ENCODE assay signal across 9 cellular contexts in genomic region chr18:45449761-45450227, GRCh38.
DNase-seq lines count a peak whose midpoint lies in the region; ATAC-seq and TF ChIP-seq lines count a peak whose summit lies in the region.
"Had no signal": no experiment of that assay in that cellular context is flagged by ENCODE, and none has a peak within 500 bp of the region (broad histone marks: within the 10 kb centered on the region; RNA-seq: fewer than 3 reads in every experiment).

No MANE protein-coding gene starts in this region.

- DNase-seq in G401 (ENCODE audit: low spot score) = peak; percentile 91
- peak; percentile 73 for DNase-seq in SHP77 treated with DMSO at 0.1 percent for 48 hours (lab: John Stamatoyannopoulos, UW)
- DNase-seq in Right ventricle myocardium superior = peak; percentile 64
- peak; percentile 62 to 75 for DNase-seq in psoas muscle
- no peak for DNase-seq in GM19240 (ENCODE audit: insufficient read length, low spot score)
- no peak for DNase-seq in GM20000 (ENCODE audit: low spot score)
- DNase-seq: DND-41 had no signal

- intact Hi-C loops in Right ventricle myocardium superior (cut with DNase I) (no loop called here), psoas muscle (cut with DNase I) (no loop called here)

- peak overlapping the region; percentile 23 for H3K27ac ChIP-seq in psoas muscle

- TF ChIP-seq CTCF in psoas muscle (IDR thresholded peaks at IDR 0.05) (no peak), GM20000 (IDR thresholded peaks at IDR 0.05; ENCODE audit: extremely low read depth, missing control alignments) (no peak)

- ATAC-seq in Right ventricle myocardium superior (ENCODE audit: poor library complexity) (peak; percentile 78), psoas muscle (peak; percentile 79 to 90 (median 82)), GM21390 (IDR thresholded peaks at IDR 0.05; ENCODE audit: unreplicated experiment) (no peak), GM18909 (IDR thresholded peaks at IDR 0.05; ENCODE audit: poor library complexity, unreplicated experiment) (no peak)

- no peaks in the 10 kb centered on the region for H3K36me3 ChIP-seq in psoas muscle (ENCODE audit: insufficient read depth in 1 of 2, low read depth in 1 of 2)

- no peak overlapping the region for H3K4me3 ChIP-seq in psoas muscle

- H3K27me3 ChIP-seq in psoas muscle (ENCODE audit: insufficient read depth in 3 of 3, low read length in 2 of 3) = no peaks in the 10 kb centered on the region

- no peaks in the 10 kb centered on the region for H3K9me3 ChIP-seq in psoas muscle

- H3K4me1 ChIP-seq in psoas muscle = peaks cover 6% of the 10 kb centered on the region

- in situ Hi-C loops in G401 (cut with HindIII; ENCODE audit: low sequenced_read_pairs) = no loop called here

- WGBS in psoas muscle, 3 donors = 11 to 16% (median 14%) methylated on average over 6 of the region's 6 CpGs

Comparison
In these comparisons a context has a peak if more than half of its experiments do, and no peak if none do; other contexts are left out.
1. DNase-seq: peak in G401 (single experiment), SHP77 treated with DMSO at 0.1 percent for 48 hours (single experiment), Right ventricle myocardium superior (single experiment) and psoas muscle (2 of 2); none in GM19240 (single experiment) and GM20000 (single experiment).
2. ATAC-seq: peak in Right ventricle myocardium superior (single experiment) and psoas muscle (4 of 4); none in GM21390 (single experiment) and GM18909 (single experiment).